ENCODE assay signal across 26 cellular contexts in the genomic region with DNA sequence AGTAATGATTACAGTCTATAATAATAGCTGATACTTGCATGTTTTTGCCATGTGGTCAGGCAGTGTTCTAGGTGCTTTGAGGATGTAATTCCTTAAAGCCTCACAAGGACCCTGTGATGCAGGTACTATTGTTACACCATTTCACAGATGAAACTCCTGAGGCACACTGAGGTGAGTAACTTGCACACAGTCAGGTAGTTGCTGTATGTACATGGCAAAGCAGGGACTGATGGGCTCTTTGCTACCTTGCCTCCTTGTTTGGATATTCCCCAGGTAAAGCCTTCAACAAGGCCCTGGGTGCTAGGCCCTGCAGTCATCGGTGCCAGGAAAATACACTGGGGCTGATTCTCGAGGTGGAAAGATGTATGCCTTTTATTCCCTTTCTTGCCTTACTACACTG.
"Had no signal": no experiment of that assay in that cellular context is flagged by ENCODE, and none has a peak within 500 bp of the region (broad histone marks: within the 10 kb centered on the region; RNA-seq: fewer than 3 reads in every experiment).

No MANE protein-coding gene starts in this region.

- DNase-seq: stimulated activated CD4-positive, alpha-beta T cell treated with anti-CD3 and anti-CD28 coated beads, Interleukin-2, amount 100 ng/mL, for 48 hours; stimulated activated CD4-positive, alpha-beta T cell treated with anti-CD3 and anti-CD28 coated beads, Interleukin-4, amount 100 ng/mL, for 1 hour; stimulated activated CD4-positive, alpha-beta T cell treated with anti-CD3 and anti-CD28 coated beads, Interleukin-4, amount 100 ng/mL, for 24 hours; stimulated activated CD4-positive, alpha-beta T cell treated with anti-CD3 and anti-CD28 coated beads, Interleukin-4, amount 100 ng/mL, for 4 hours; stimulated activated CD8-positive, alpha-beta memory T cell treated with anti-CD3 and anti-CD28 coated beads, Interleukin-4, amount 100 ng/mL, for 48 hours; stimulated activated naive B cell treated with anti-CD40 and anti-IgM and Interleukin-4, amounts not matched to agents 10 μg/mL and 1 μg/mL and 100 μg/mL, for 72 hours; stimulated activated naive CD4-positive, alpha-beta T cell; stimulated activated naive CD4-positive, alpha-beta T cell treated with Interleukin-2 at 50 U/mL for 16 hours; stimulated activated naive CD8-positive, alpha-beta T cell treated with anti-CD3 and anti-CD28 coated beads, Interleukin-15, amount 100 ng/mL, for 72 hours; stimulated activated naive CD8-positive, alpha-beta T cell treated with anti-CD3 and anti-CD28 coated beads, Interleukin-15, Interleukin-2, amounts not matched to agents 100 U/mL and 50 U/mL, for 24 hours; stomach; substantia nigra; testis; thyroid gland; tibial artery; transverse colon; trophoblast cell; upper lobe of left lung; upper lobe of right lung; uterus had no signal

- H3K27me3 ChIP-seq: stomach, suprapubic skin, testis, thyroid gland, tibial artery, tibial nerve, transverse colon, upper lobe of left lung, upper lobe of right lung, uterus, vagina had no signal

- H3K36me3 ChIP-seq: stomach, suprapubic skin, thoracic aorta, thyroid gland, tibial artery, tibial nerve, transverse colon, upper lobe of left lung, upper lobe of right lung, uterus, vagina had no signal

- ATAC-seq: stimulated activated effector memory CD8-positive, alpha-beta T cell treated with anti-CD3 and anti-CD28 coated beads, Interleukin-12 subunit alpha, Interleukin-12 subunit beta, amount 100 ng/mL, for 72 hours; stimulated activated memory B cell treated with anti-CD40 and anti-IgM and Interleukin-4, amounts not matched to agents 10 μg/mL and 1 μg/mL and 100 μg/mL, for 72 hours; stimulated activated naive B cell treated with anti-CD40 and anti-IgM and Interleukin-4, amounts not matched to agents 10 μg/mL and 1 μg/mL and 100 μg/mL, for 72 hours; stimulated activated naive CD8-positive, alpha-beta T cell treated with anti-CD3 and anti-CD28 coated beads, Interleukin-15, amount 100 ng/mL, for 72 hours; stimulated activated naive CD8-positive, alpha-beta T cell treated with anti-CD3 and anti-CD28 coated beads, Interleukin-15, Interleukin-2, amounts not matched to agents 100 U/mL and 50 U/mL, for 24 hours; upper lobe of right lung had no signal

- H3K4me3 ChIP-seq: stomach, suprapubic skin, testis, thoracic aorta, thyroid gland, tibial artery, tibial nerve, transverse colon, upper lobe of left lung, upper lobe of right lung, uterus, vagina had no signal

- H3K4me1 ChIP-seq: thyroid gland, upper lobe of right lung, uterus had no signal

- H3K9me3 ChIP-seq: stomach, suprapubic skin, testis, thoracic aorta, thyroid gland, tibial artery, tibial nerve, transverse colon, upper lobe of left lung, upper lobe of right lung, uterus, vagina had no signal

- H3K27ac ChIP-seq: suprapubic skin, testis, thyroid gland, tibial artery, tibial nerve, upper lobe of left lung, upper lobe of right lung had no signal
